8 cellular contexts compared by ENCODE assay signal in genomic region chr1:32351859-32352745, GRCh38. TPM values are rescaled to one million over a fixed set of nuclear protein-coding genes. Genes with fewer than 3 reads are reported as not detected.
DNase-seq lines count a peak whose midpoint lies in the region; ATAC-seq and TF ChIP-seq lines count a peak whose summit lies in the region.

No MANE protein-coding gene starts in this region.

- no peak for ATAC-seq in HG03460 (IDR thresholded peaks at IDR 0.05; ENCODE audit: unreplicated experiment)

- peaks cover 27% of the 10 kb centered on the region for H3K4me1 ChIP-seq in GM23248 (ENCODE audit: insufficient read depth)
- peaks cover 23% of the 10 kb centered on the region for H3K4me1 ChIP-seq in SJCRH30
- H3K4me1 ChIP-seq in muscle layer of colon (ENCODE audit: insufficient read depth, low read length), result peaks cover 20% of the 10 kb centered on the region

- H3K9me2 ChIP-seq in GM23248 (ENCODE audit: insufficient read depth), result no peaks in the 10 kb centered on the region

- TF ChIP-seq CTCF in C4-2B (conservative IDR thresholded peaks at IDR 0.05), result no peak
- no peak for TF ChIP-seq CTCF in epithelial cell of proximal tubule (conservative IDR thresholded peaks at IDR 0.05; ENCODE audit: low read depth, low read length)

- in situ Hi-C loops in GM23248 (cut with MboI), result no loop called here

- H3K79me2 ChIP-seq in GM23248 (ENCODE audit: insufficient read depth), result no peaks in the 10 kb centered on the region

- H3F3A ChIP-seq in GM23248 (ENCODE audit: insufficient read depth), result peaks cover 12% of the 10 kb centered on the region; the same call in 1 of the 2 replicates

- H2AFZ ChIP-seq in GM23248, result peak overlapping the region; percentile 82

- H3K27me3 ChIP-seq in GM23248 (replicated peaks; ENCODE audit: insufficient read depth) (no peaks in the 10 kb centered on the region), SJCRH30 (no peaks in the 10 kb centered on the region), muscle layer of colon (ENCODE audit: control insufficient read depth in 1 of 2, insufficient read depth in 2 of 2, low read length in 2 of 2) (no peaks in the 10 kb centered on the region)

- peak overlapping the region; percentile 82 for H3K4me2 ChIP-seq in GM23248 (ENCODE audit: unreplicated experiment)

- DNase-seq in GM23248 (peak; percentile 73), SJCRH30 (peak; percentile 73 to 80), epithelial cell of proximal tubule (ENCODE audit: low read depth) (no peak), NCI-H187 treated with DMSO at 0.1 percent for 48 hours (lab: John Stamatoyannopoulos, UW) (no peak), A172 (ENCODE audit: low spot score) (no peak)

- H3K9ac ChIP-seq in GM23248 (peak overlapping the region; percentile 93), muscle layer of colon (ENCODE audit: low read length) (peak overlapping the region; percentile 67)

- H3K36me3 ChIP-seq in GM23248 (ENCODE audit: low read depth) (no peaks in the 10 kb centered on the region), SJCRH30 (no peaks in the 10 kb centered on the region), muscle layer of colon (ENCODE audit: insufficient read depth, low read length) (peaks cover 6% of the 10 kb centered on the region)

- H3K9me3 ChIP-seq in GM23248 (ENCODE audit: low read depth) (no peaks in the 10 kb centered on the region), SJCRH30 (replicated peaks) (no peaks in the 10 kb centered on the region), muscle layer of colon (ENCODE audit: low read length) (no peaks in the 10 kb centered on the region)

- H3K27ac ChIP-seq in C4-2B, result peak overlapping the region; percentile 87
- peak overlapping the region; percentile 52 for H3K27ac ChIP-seq in GM23248
- H3K27ac ChIP-seq in SJCRH30, result peak overlapping the region; percentile 86
- H3K27ac ChIP-seq in muscle layer of colon (ENCODE audit: low read depth, low read length), result peak overlapping the region; percentile 91

- peak overlapping the region; percentile 78 for H3K4me3 ChIP-seq in GM23248
- peak overlapping the region; percentile 92 for H3K4me3 ChIP-seq in SJCRH30
- peak overlapping the region; percentile 77 for H3K4me3 ChIP-seq in epithelial cell of proximal tubule (ENCODE audit: low read depth, low read length)
- peak overlapping the region; percentile 61 to 83 for H3K4me3 ChIP-seq in muscle layer of colon (ENCODE audit: low read depth in 1 of 2, low read length in 2 of 2)

- 14 to 15% methylated on average over 24 to 26 of the region's 30 CpGs for WGBS in GM23248 (ENCODE audit: low coverage in 1 of 2, low lambda C conversion rate in 2 of 2, missing lambda C conversion rate in 2 of 2), 2 experiments

- no peaks in the 10 kb centered on the region for H4K20me1 ChIP-seq in GM23248 (ENCODE audit: insufficient read depth)

RNA-seq across cellular contexts. Expression of gene FAM229A, which starts 10.2 kb away (rescaled TPM):
- total RNA-seq in GM23248 (2014; rRNA removed; shearing (Covaris generic)), result 1.1 and 3.2 TPM in 2 replicates
- 2.9 and 3.1 TPM in 2 replicates for polyA plus RNA-seq in GM23248 (2016; fragmentation: Nextera tagmentation; extraction: Ambion mirVana)
- total RNA-seq in SJCRH30 (2014; rRNA removed; shearing (Covaris generic)), result 2.1 and 4.2 TPM in 2 replicates
- total RNA-seq in epithelial cell of proximal tubule, result 1.7 and 11.7 TPM in 2 replicates
- total RNA-seq in A172 (2014; rRNA removed; shearing (Covaris generic)), result 0.34 and 0.45 TPM in 2 replicates

RNA-seq across cellular contexts. Expression of gene TSSK3, which starts 10.2 kb away (rescaled TPM):
- 0.22 TPM in 1 of 2 replicates, not detected in the other for total RNA-seq in GM23248 (2014; rRNA removed; shearing (Covaris generic))
- 0.47 TPM in 1 of 2 replicates, not detected in the other for polyA plus RNA-seq in GM23248 (2016; fragmentation: Nextera tagmentation; extraction: Ambion mirVana)
- total RNA-seq in SJCRH30 (2014; rRNA removed; shearing (Covaris generic)), result 1.0 and 1.2 TPM in 2 replicates
- total RNA-seq in epithelial cell of proximal tubule, result 0.58 TPM in 1 of 2 replicates, not detected in the other
- total RNA-seq in A172 (2014; rRNA removed; shearing (Covaris generic)), result 0.24 TPM in 1 of 2 replicates, not detected in the other

RNA-seq across cellular contexts. Expression of gene MARCKSL1, which starts 16.1 kb away (rescaled TPM):
- 13.5 and 16.6 TPM in 2 replicates for total RNA-seq in GM23248 (2014; rRNA removed; shearing (Covaris generic))
- polyA plus RNA-seq in GM23248 (2016; fragmentation: Nextera tagmentation; extraction: Ambion mirVana), result 22.1 and 22.2 TPM in 2 replicates
- total RNA-seq in SJCRH30 (2014; rRNA removed; shearing (Covaris generic)), result 207 and 208 TPM in 2 replicates
- total RNA-seq in epithelial cell of proximal tubule, result 190 and 199 TPM in 2 replicates
- 91.0 and 91.1 TPM in 2 replicates for total RNA-seq in A172 (2014; rRNA removed; shearing (Covaris generic))

RNA-seq across cellular contexts. Expression of gene BSDC1, which starts 42.1 kb away (rescaled TPM):
- total RNA-seq in GM23248 (2014; rRNA removed; shearing (Covaris generic)), result 83.8 and 94.9 TPM in 2 replicates
- 47.5 and 47.8 TPM in 2 replicates for polyA plus RNA-seq in GM23248 (2016; fragmentation: Nextera tagmentation; extraction: Ambion mirVana)
- total RNA-seq in SJCRH30 (2014; rRNA removed; shearing (Covaris generic)), result 49.4 and 54.5 TPM in 2 replicates
- total RNA-seq in epithelial cell of proximal tubule, result 56.7 and 61.1 TPM in 2 replicates
- total RNA-seq in A172 (2014; rRNA removed; shearing (Covaris generic)), result 40.6 and 53.1 TPM in 2 replicates

Comparison
In these comparisons a context has a peak if more than half of its experiments do, and no peak if none do; other contexts are left out.
1. DNase-seq: peak in GM23248 (single experiment) and SJCRH30 (2 of 2); none in epithelial cell of proximal tubule (single experiment), NCI-H187 treated with DMSO at 0.1 percent for 48 hours (single experiment) and A172 (single experiment).
2. Peak in every context shown above with its lines, with median percentiles within 50 percentile points of each other: H3K27ac ChIP-seq and H3K4me3 ChIP-seq.